In genomic region chr11:47161134-47161854, GRCh38 we compare ENCODE assay signal across 9 cellular contexts. TPM values are rescaled to one million over a fixed set of nuclear protein-coding genes. Genes with fewer than 3 reads are reported as not detected.
DNase-seq lines count a peak whose midpoint lies in the region; ATAC-seq and TF ChIP-seq lines count a peak whose summit lies in the region.
"Had no signal": no experiment of that assay in that cellular context is flagged by ENCODE, and none has a peak within 500 bp of the region (broad histone marks: within the 10 kb centered on the region; RNA-seq: fewer than 3 reads in every experiment).

No MANE protein-coding gene starts in this region.

- H3K4me3 Mint-ChIP-seq in activated CD4-positive, alpha-beta T cell treated with anti-CD3 and anti-CD28 coated beads, Interleukin-2, amount 10 ng/mL, durations not matched to agents 24 days and 14 days = no peak overlapping the region
- H3K4me3 Mint-ChIP-seq in stimulated activated effector memory CD8-positive, alpha-beta T cell treated with anti-CD3 and anti-CD28 coated beads, Interleukin-12 subunit alpha, Interleukin-12 subunit beta, amount 100 ng/mL, for 72 hours = no peak overlapping the region
- H3K4me3 Mint-ChIP-seq: activated naive CD8-positive, alpha-beta T cell had no signal

- 52 to 58% methylated on average over 14 of the region's 14 CpGs for WGBS in lung, 2 donors

- intact Hi-C loops in activated CD4-positive, alpha-beta T cell treated with anti-CD3 and anti-CD28 coated beads, Interleukin-2, amount 10 ng/mL, durations not matched to agents 24 days and 14 days (cut with micrococcal nuclease) = loop anchor here (1.0 kb wide), 1 partner anchor 272 kb away; no protein-coding TSS in a partner anchor
- intact Hi-C loops in dorsolateral prefrontal cortex (cut with DNase I) = loop anchor here (2.0 to 10.0 kb wide), 3 partner anchors 272 to 776 kb away; partner anchors contain the start of genes ARHGAP1 (in 1 of the 2), MDK (in 1 of the 2) and ZNF408 (in 1 of the 2)

- ATAC-seq in HG02798 (IDR thresholded peaks at IDR 0.05; ENCODE audit: poor library complexity, unreplicated experiment) (peak; percentile 49), lung (ENCODE audit: insufficient read depth, low FRiP score) (peak; percentile 86), GM18870 (IDR thresholded peaks at IDR 0.05; ENCODE audit: unreplicated experiment) (no peak)
- ATAC-seq in stimulated activated effector memory CD8-positive, alpha-beta T cell treated with anti-CD3 and anti-CD28 coated beads, Interleukin-12 subunit alpha, Interleukin-12 subunit beta, amount 100 ng/mL, for 72 hours = peak; percentile 85

- peaks cover 12% of the 10 kb centered on the region for H3K36me3 Mint-ChIP-seq in activated CD4-positive, alpha-beta T cell treated with anti-CD3 and anti-CD28 coated beads, Interleukin-2, amount 10 ng/mL, durations not matched to agents 24 days and 14 days (ENCODE audit: low read depth)
- H3K36me3 Mint-ChIP-seq in stimulated activated effector memory CD8-positive, alpha-beta T cell treated with anti-CD3 and anti-CD28 coated beads, Interleukin-12 subunit alpha, Interleukin-12 subunit beta, amount 100 ng/mL, for 72 hours = peaks cover 46% of the 10 kb centered on the region
- H3K36me3 Mint-ChIP-seq: activated naive CD8-positive, alpha-beta T cell had no signal

- DNase-seq in Daoy (ENCODE audit: low read depth) (peak; percentile 65), NCI-H2227 treated with DMSO at 0.1 percent for 48 hours (lab: John Stamatoyannopoulos, UW) (peak; percentile 28), dorsolateral prefrontal cortex (peak in 8 of 10 donors; percentile 55 to 77 (median 68)), lung (ENCODE audit: low spot score) (peak; percentile 54)
- peak; percentile 87 for DNase-seq in activated CD4-positive, alpha-beta T cell treated with anti-CD3 and anti-CD28 coated beads, Interleukin-2, amount 10 ng/mL, durations not matched to agents 24 days and 14 days
- DNase-seq in stimulated activated effector memory CD8-positive, alpha-beta T cell treated with anti-CD3 and anti-CD28 coated beads, Interleukin-12 subunit alpha, Interleukin-12 subunit beta, amount 100 ng/mL, for 72 hours (ENCODE audit: low spot score in 2 of 2) = peak; percentile 54 to 76

- TF ChIP-seq CTCF in dorsolateral prefrontal cortex (IDR thresholded peaks at IDR 0.05 in 54 of 56, conservative IDR thresholded peaks at IDR 0.05 in 2 of 56; ENCODE audit: low read depth in 1 of 56, partially characterized antibody in 56 of 56) (peak; percentile 45 to 79 (median 69)), lung (IDR thresholded peaks at IDR 0.05; ENCODE audit: control extremely low read depth, extremely low read depth) (peak; percentile 43)

- H3K9me3 ChIP-seq in lung (ENCODE audit: control insufficient read depth in 2 of 2, insufficient read depth in 1 of 2, low read length in 1 of 2) = no peaks in the 10 kb centered on the region

- H3K4me1 Mint-ChIP-seq in activated CD4-positive, alpha-beta T cell treated with anti-CD3 and anti-CD28 coated beads, Interleukin-2, amount 10 ng/mL, durations not matched to agents 24 days and 14 days = no peaks in the 10 kb centered on the region
- no peaks in the 10 kb centered on the region for H3K4me1 Mint-ChIP-seq in stimulated activated effector memory CD8-positive, alpha-beta T cell treated with anti-CD3 and anti-CD28 coated beads, Interleukin-12 subunit alpha, Interleukin-12 subunit beta, amount 100 ng/mL, for 72 hours

- H3K4me1 ChIP-seq in lung (ENCODE audit: control insufficient read depth in 2 of 2, insufficient read depth in 2 of 2, low read length in 2 of 2) = no peaks in the 10 kb centered on the region

- peaks cover 6 to 34% of the 10 kb centered on the region in 2 donors for H3K36me3 ChIP-seq in lung (ENCODE audit: control insufficient read depth in 2 of 2, insufficient read depth in 2 of 2, low read length in 2 of 2)

- no peaks in the 10 kb centered on the region for H3K9me3 Mint-ChIP-seq in activated CD4-positive, alpha-beta T cell treated with anti-CD3 and anti-CD28 coated beads, Interleukin-2, amount 10 ng/mL, durations not matched to agents 24 days and 14 days
- no peaks in the 10 kb centered on the region for H3K9me3 Mint-ChIP-seq in stimulated activated effector memory CD8-positive, alpha-beta T cell treated with anti-CD3 and anti-CD28 coated beads, Interleukin-12 subunit alpha, Interleukin-12 subunit beta, amount 100 ng/mL, for 72 hours

- H3K27ac ChIP-seq in dorsolateral prefrontal cortex = peak overlapping the region in 49 of 59 donors; percentile 5 to 89 (median 53)
- H3K27ac ChIP-seq in lung (ENCODE audit: low read depth in 1 of 2, low read length in 1 of 2) = no peak overlapping the region

- H3K27me3 Mint-ChIP-seq in activated CD4-positive, alpha-beta T cell treated with anti-CD3 and anti-CD28 coated beads, Interleukin-2, amount 10 ng/mL, durations not matched to agents 24 days and 14 days = no peaks in the 10 kb centered on the region
- H3K27me3 Mint-ChIP-seq: activated naive CD8-positive, alpha-beta T cell had no signal

- no peak overlapping the region for H3K27ac Mint-ChIP-seq in activated CD4-positive, alpha-beta T cell treated with anti-CD3 and anti-CD28 coated beads, Interleukin-2, amount 10 ng/mL, durations not matched to agents 24 days and 14 days
- no peak overlapping the region for H3K27ac Mint-ChIP-seq in stimulated activated effector memory CD8-positive, alpha-beta T cell treated with anti-CD3 and anti-CD28 coated beads, Interleukin-12 subunit alpha, Interleukin-12 subunit beta, amount 100 ng/mL, for 72 hours
- H3K27ac Mint-ChIP-seq: activated naive CD8-positive, alpha-beta T cell had no signal

- H3K27me3 ChIP-seq in dorsolateral prefrontal cortex = no peaks in the 10 kb centered on the region
- H3K27me3 ChIP-seq in lung (ENCODE audit: control insufficient read depth, insufficient read depth) = no peaks in the 10 kb centered on the region

- H3K4me3 ChIP-seq in dorsolateral prefrontal cortex (no peak overlapping the region), lung (no peak overlapping the region)

RNA-seq across cellular contexts. Expression of gene ARFGAP2, which starts 15.4 kb away (rescaled TPM):
- 83.8 and 92.1 TPM in 2 replicates for total RNA-seq in Daoy (2014; rRNA removed; shearing (Covaris generic))
- total RNA-seq in activated CD4-positive, alpha-beta T cell treated with anti-CD3 and anti-CD28 coated beads, Interleukin-2, amount 10 ng/mL, durations not matched to agents 24 days and 14 days = 98.3 and 109 TPM in 2 replicates
- total RNA-seq in dorsolateral prefrontal cortex (100 to 1,000 TPM in 110 of 120 experiments, 10 to 100 TPM in 10; 84.8 to 149 (median 114) TPM), lung (100 to 1,000 TPM; 108 to 140 TPM)
- polyA plus RNA-seq in lung = 10 to 100 TPM; 51.2 to 80.2 TPM

RNA-seq across cellular contexts. Expression of gene PACSIN3, which starts 24.9 kb away (rescaled TPM):
- total RNA-seq in Daoy (2014; rRNA removed; shearing (Covaris generic)) = 32.5 and 38.2 TPM in 2 replicates
- 14.3 and 16.4 TPM in 2 replicates for total RNA-seq in activated CD4-positive, alpha-beta T cell treated with anti-CD3 and anti-CD28 coated beads, Interleukin-2, amount 10 ng/mL, durations not matched to agents 24 days and 14 days
- total RNA-seq in dorsolateral prefrontal cortex = 10 to 100 TPM in 117 of 120 experiments, 1 to 10 TPM in 3; 7.7 to 54.9 (median 21.5) TPM
- 10 to 100 TPM; 34.7 to 53.3 TPM for total RNA-seq in lung
- polyA plus RNA-seq in lung = 10 to 100 TPM; 20.6 to 37.9 TPM

RNA-seq across cellular contexts. Expression of gene DDB2, which starts 53.5 kb away (rescaled TPM):
- 19.4 and 23.1 TPM in 2 replicates for total RNA-seq in Daoy (2014; rRNA removed; shearing (Covaris generic))
- total RNA-seq in activated CD4-positive, alpha-beta T cell treated with anti-CD3 and anti-CD28 coated beads, Interleukin-2, amount 10 ng/mL, durations not matched to agents 24 days and 14 days = 148 and 157 TPM in 2 replicates
- 10 to 100 TPM in 118 of 120 experiments, 1 to 10 TPM in 2; 7.0 to 40.6 (median 19.7) TPM for total RNA-seq in dorsolateral prefrontal cortex
- total RNA-seq in lung = 10 to 100 TPM; 14.4 to 33.9 TPM
- 10 to 100 TPM; 16.8 to 36.4 TPM for polyA plus RNA-seq in lung

Comparison
In these comparisons a context has a peak if more than half of its experiments do, and no peak if none do; other contexts are left out.
1. DNase-seq: peak in every context shown above with its lines; median percentile 87 in activated CD4-positive, alpha-beta T cell treated with anti-CD3 and anti-CD28 coated beads, Interleukin-2, amount 10 ng/mL, durations not matched to agents 24 days and 14 days; 68 in dorsolateral prefrontal cortex; 65 in Daoy; 65 in stimulated activated effector memory CD8-positive, alpha-beta T cell treated with anti-CD3 and anti-CD28 coated beads, Interleukin-12 subunit alpha, Interleukin-12 subunit beta, amount 100 ng/mL, for 72 hours; 54 in lung; 28 in NCI-H2227 treated with DMSO at 0.1 percent for 48 hours.
2. H3K27ac ChIP-seq: peak in dorsolateral prefrontal cortex (49 of 59); none in lung (0 of 2).